ENCODE assay signal across 16 cellular contexts in genomic region chr5:155200608-155201007, GRCh38.
DNase-seq lines count a peak whose midpoint lies in the region; ATAC-seq and TF ChIP-seq lines count a peak whose summit lies in the region.
"Had no signal": no experiment of that assay in that cellular context is flagged by ENCODE, and none has a peak within 500 bp of the region (broad histone marks: within the 10 kb centered on the region; RNA-seq: fewer than 3 reads in every experiment).

No MANE protein-coding gene starts in this region.

- intact Hi-C loops in esophagus squamous epithelium (cut with DNase I): no loop called here

- H3K79me2 ChIP-seq in hepatocyte: no peaks in the 10 kb centered on the region

- 48 to 72% methylated on average over 4 of the region's 4 CpGs for WGBS in esophagus, 2 donors
- 8 to 17% methylated on average over 1 to 2 of the region's 4 CpGs for WGBS in esophagus squamous epithelium, 2 donors
- whole genome bisulfite sequencing in hepatocyte (ENCODE audit: low lambda C conversion rate, missing lambda C conversion rate): 66% methylated on average over 4 of the region's 4 CpGs

- TF ChIP-seq POLR2A in esophagus squamous epithelium (IDR thresholded peaks at IDR 0.05): no peak

- H3K9me3 ChIP-seq in esophagus (ENCODE audit: control insufficient read depth in 2 of 2, insufficient read depth in 1 of 2, low read depth in 1 of 2, low read length in 1 of 2) (peaks cover 4 to 9% of the 10 kb centered on the region in 2 donors), esophagus squamous epithelium (peaks cover 0 to 4% (median 0%) of the 10 kb centered on the region in 3 donors), hepatocyte (ENCODE audit: low read depth) (no peaks in the 10 kb centered on the region)

- no peak for TF ChIP-seq CTCF in esophagus squamous epithelium (IDR thresholded peaks at IDR 0.05)
- TF ChIP-seq CTCF in hepatocyte (IDR thresholded peaks at IDR 0.05; ENCODE audit: poor library complexity): no peak

- H4K20me1 ChIP-seq in hepatocyte (ENCODE audit: insufficient read depth, poor library complexity, severe bottlenecking): no peaks in the 10 kb centered on the region

- H3K27me3 ChIP-seq in esophagus (ENCODE audit: control insufficient read depth in 1 of 2, insufficient read depth in 2 of 2, low read length in 2 of 2): no peaks in the 10 kb centered on the region
- no peaks in the 10 kb centered on the region for H3K27me3 ChIP-seq in esophagus squamous epithelium
- H3K27me3 ChIP-seq in hepatocyte: no peaks in the 10 kb centered on the region

- no peak for ATAC-seq in HG02759 (IDR thresholded peaks at IDR 0.05; ENCODE audit: unreplicated experiment)
- ATAC-seq: GM23338, HCT116 had no signal

- no peak overlapping the region for H3K4me2 ChIP-seq in hepatocyte
- H3K4me2 ChIP-seq: GM23338 had no signal

- DNase-seq in esophagus squamous epithelium (lab: John Stamatoyannopoulos, UW) (no peak), SW 1271 (lab: John Stamatoyannopoulos, UW) (no peak), hepatocyte (ENCODE audit: low spot score) (no peak)
- DNase-seq: C1 segment of cervical spinal cord; Calu3; CD4-positive, alpha-beta memory T cell; COR-L47; DMS53; DMS79 treated with DMSO at 0.1 percent for 48 hours; GF-D8; H9 had no signal

- H3K4me1 ChIP-seq in esophagus (ENCODE audit: control insufficient read depth in 2 of 2, insufficient read depth in 2 of 2, low read length in 1 of 2) (peaks cover 0 to 9% of the 10 kb centered on the region in 2 donors), esophagus squamous epithelium (peaks cover 0 to 23% (median 0%) of the 10 kb centered on the region in 3 donors), hepatocyte (ENCODE audit: insufficient read depth) (no peaks in the 10 kb centered on the region)

- H2AFZ ChIP-seq in hepatocyte: no peak overlapping the region
- H2AFZ ChIP-seq: GM23338 had no signal

- H3K4me3 ChIP-seq in esophagus (ENCODE audit: low read depth in 1 of 2, low read length in 2 of 2) (no peak overlapping the region), esophagus squamous epithelium (peak overlapping the region in 1 of 4 donors; percentile 23), skin epidermis (no peak overlapping the region), hepatocyte (no peak overlapping the region)
- H3K4me3 ChIP-seq: GM23338 had no signal

- no peaks in the 10 kb centered on the region for H3K9me2 ChIP-seq in hepatocyte (replicated peaks; ENCODE audit: insufficient read depth)

- H3K27ac ChIP-seq in esophagus (ENCODE audit: low read depth in 2 of 2, low read length in 1 of 2): peak overlapping the region; percentile 75 to 87
- H3K27ac ChIP-seq in esophagus squamous epithelium: peak overlapping the region; percentile 49 to 84 (median 72)
- peak overlapping the region in 11 of 21 experiments; percentile 11 to 74 (median 52) for H3K27ac ChIP-seq in skin epidermis
- H3K27ac ChIP-seq in hepatocyte: no peak overlapping the region

- H3K36me3 ChIP-seq in esophagus (ENCODE audit: control insufficient read depth in 2 of 2, insufficient read depth in 2 of 2, low read length in 1 of 2): no peaks in the 10 kb centered on the region
- H3K36me3 ChIP-seq in esophagus squamous epithelium: no peaks in the 10 kb centered on the region
- no peaks in the 10 kb centered on the region for H3K36me3 ChIP-seq in hepatocyte (replicated peaks; ENCODE audit: insufficient read depth, low read depth)
